In the genomic region with DNA sequence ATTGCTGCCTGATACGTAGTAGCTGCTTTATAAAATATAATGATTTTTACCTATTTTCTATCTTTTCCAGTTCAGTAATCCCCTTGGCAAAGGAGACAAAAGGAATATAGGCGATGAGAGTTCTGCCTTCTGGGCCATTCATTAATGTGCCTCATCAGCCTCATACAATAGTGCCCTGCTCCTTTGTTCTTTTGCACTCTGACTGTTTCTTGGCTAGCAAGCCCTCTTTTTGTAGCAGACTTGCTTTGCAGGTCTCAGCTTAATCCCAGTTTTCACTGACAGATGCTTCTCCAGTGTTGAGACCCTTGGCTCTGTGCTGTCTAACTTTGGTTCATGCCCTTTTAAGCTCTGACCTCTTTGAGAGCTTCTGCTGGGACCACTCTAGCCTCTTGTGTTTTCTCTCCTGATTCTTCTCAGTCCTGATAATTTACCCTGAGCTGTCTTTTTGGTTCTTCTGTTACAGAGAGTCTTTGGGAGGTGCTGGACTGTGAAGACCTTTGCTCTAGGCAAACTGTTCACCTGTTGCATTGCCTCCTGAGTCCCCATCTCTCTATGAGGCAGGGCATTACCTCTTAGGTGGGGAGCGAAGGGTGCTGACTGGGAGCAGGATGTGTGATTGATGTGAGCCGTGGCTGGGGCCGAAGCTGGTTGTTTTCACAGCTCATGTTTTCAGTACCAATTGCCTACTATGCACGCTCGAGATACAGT, we compare ENCODE assay signal across 24 cellular contexts. TPM values are rescaled to one million over a fixed set of nuclear protein-coding genes. Genes with fewer than 3 reads are reported as not detected.
"Had no signal": no experiment of that assay in that cellular context is flagged by ENCODE, and none has a peak within 500 bp of the region (broad histone marks: within the 10 kb centered on the region; RNA-seq: fewer than 3 reads in every experiment).

No MANE protein-coding gene starts in this region.

- H3K9me3 Mint-ChIP-seq: activated CD4-positive, alpha-beta memory T cell treated with anti-CD3 and anti-CD28 coated beads for 36 hours; activated naive CD4-positive, alpha-beta T cell treated with anti-CD3 and anti-CD28 coated beads, Interleukin-2, amount 10 ng/mL, durations not matched to agents 7 days and 5 days; activated naive CD8-positive, alpha-beta T cell treated with anti-CD3 and anti-CD28 coated beads, Interleukin-2, amount 50 U/mL, for 24 hours; activated T-cell treated with anti-CD3 and anti-CD28 coated beads, Interleukin-2, amount 50 U/mL, for 72 hours; natural killer cell; stimulated activated memory B cell treated with anti-CD40 and anti-IgM and Interleukin-4, amounts not matched to agents 10 μg/mL and 1 μg/mL and 100 μg/mL, for 72 hours had no signal

- H3K36me3 ChIP-seq: cardiac muscle cell, lower lobe of right lung, stomach, suprapubic skin, tibial nerve, uterus had no signal

- H3K4me1 ChIP-seq: parathyroid adenoma, tibial nerve, uterus had no signal

- H3K27ac ChIP-seq: cardiac muscle cell, lower lobe of right lung, parathyroid adenoma, suprapubic skin, tibial nerve, uterus had no signal

- H3K4me1 Mint-ChIP-seq: activated naive CD4-positive, alpha-beta T cell treated with anti-CD3 and anti-CD28 coated beads, Interleukin-2, amount 10 ng/mL, durations not matched to agents 7 days and 5 days; activated naive CD8-positive, alpha-beta T cell treated with anti-CD3 and anti-CD28 coated beads, Interleukin-2, amount 50 U/mL, for 24 hours; natural killer cell; stimulated activated memory B cell treated with anti-CD40 and anti-IgM and Interleukin-4, amounts not matched to agents 10 μg/mL and 1 μg/mL and 100 μg/mL, for 72 hours; T-helper 17 cell had no signal

- H3K27me3 ChIP-seq: stomach, suprapubic skin, tibial nerve, uterus had no signal

- H3K9me3 ChIP-seq: lower lobe of right lung, stomach, suprapubic skin, tibial nerve, uterus had no signal

- H3K9ac ChIP-seq: parathyroid adenoma had no signal

- H3K27ac Mint-ChIP-seq: activated CD4-positive, alpha-beta memory T cell treated with anti-CD3 and anti-CD28 coated beads for 36 hours; activated naive CD4-positive, alpha-beta T cell treated with anti-CD3 and anti-CD28 coated beads, Interleukin-2, amount 10 ng/mL, durations not matched to agents 7 days and 5 days; activated naive CD8-positive, alpha-beta T cell treated with anti-CD3 and anti-CD28 coated beads, Interleukin-2, amount 50 U/mL, for 24 hours; activated T-cell treated with anti-CD3 and anti-CD28 coated beads, Interleukin-2, amount 50 U/mL, for 72 hours; natural killer cell; stimulated activated memory B cell treated with anti-CD40 and anti-IgM and Interleukin-4, amounts not matched to agents 10 μg/mL and 1 μg/mL and 100 μg/mL, for 72 hours; T-helper 17 cell had no signal

- DNase-seq: activated CD4-positive, alpha-beta memory T cell treated with anti-CD3 and anti-CD28 coated beads for 36 hours; activated CD4-positive, alpha-beta T cell treated with anti-CD3 and anti-CD28 coated beads for 4 hours; activated CD4-positive, CD25-positive, alpha-beta regulatory T cell; activated effector memory CD4-positive, alpha-beta T cell treated with Interleukin-2 at 50 U/mL for 16 hours; activated naive CD4-positive, alpha-beta T cell treated with anti-CD3 and anti-CD28 coated beads, Interleukin-2, amount 10 ng/mL, durations not matched to agents 7 days and 5 days; activated naive CD8-positive, alpha-beta T cell treated with anti-CD3 and anti-CD28 coated beads, Interleukin-2, amount 50 U/mL, for 24 hours; activated T-cell treated with anti-CD3 and anti-CD28 coated beads, Interleukin-2, amount 50 U/mL, for 72 hours; cortex of kidney; foreskin fibroblast; left colon; lower lobe of right lung; natural killer cell; nucleus accumbens; small intestine; stimulated activated CD4-positive, alpha-beta T cell treated with anti-CD3 and anti-CD28 coated beads, Interleukin-2, amount 100 ng/mL, for 24 hours; stomach; T-helper 17 cell; uterus had no signal

- H3K4me3 Mint-ChIP-seq: activated CD4-positive, alpha-beta memory T cell treated with anti-CD3 and anti-CD28 coated beads for 36 hours; activated naive CD4-positive, alpha-beta T cell treated with anti-CD3 and anti-CD28 coated beads, Interleukin-2, amount 10 ng/mL, durations not matched to agents 7 days and 5 days; activated naive CD8-positive, alpha-beta T cell treated with anti-CD3 and anti-CD28 coated beads, Interleukin-2, amount 50 U/mL, for 24 hours; activated T-cell treated with anti-CD3 and anti-CD28 coated beads, Interleukin-2, amount 50 U/mL, for 72 hours; natural killer cell; stimulated activated memory B cell treated with anti-CD40 and anti-IgM and Interleukin-4, amounts not matched to agents 10 μg/mL and 1 μg/mL and 100 μg/mL, for 72 hours; T-helper 17 cell had no signal

- H3K4me3 ChIP-seq: cardiac muscle cell, lower lobe of right lung, stomach, suprapubic skin, tibial nerve, uterus had no signal

- H3K36me3 Mint-ChIP-seq: activated CD4-positive, alpha-beta memory T cell treated with anti-CD3 and anti-CD28 coated beads for 36 hours; activated naive CD4-positive, alpha-beta T cell treated with anti-CD3 and anti-CD28 coated beads, Interleukin-2, amount 10 ng/mL, durations not matched to agents 7 days and 5 days; natural killer cell; stimulated activated memory B cell treated with anti-CD40 and anti-IgM and Interleukin-4, amounts not matched to agents 10 μg/mL and 1 μg/mL and 100 μg/mL, for 72 hours had no signal

- H2AFZ ChIP-seq: parathyroid adenoma had no signal

- H3K79me2 ChIP-seq: parathyroid adenoma had no signal

- ATAC-seq: activated naive CD8-positive, alpha-beta T cell treated with anti-CD3 and anti-CD28 coated beads, Interleukin-2, amount 50 U/mL, for 24 hours; activated T-cell treated with anti-CD3 and anti-CD28 coated beads, Interleukin-2, amount 50 U/mL, for 72 hours; left colon; lower lobe of right lung; natural killer cell; sciatic nerve; stimulated activated memory B cell treated with anti-CD40 and anti-IgM and Interleukin-4, amounts not matched to agents 10 μg/mL and 1 μg/mL and 100 μg/mL, for 72 hours; T-helper 17 cell had no signal

RNA-seq across cellular contexts. Expression of gene HSD17B2, which starts 10.6 kb away (rescaled TPM):
- total RNA-seq: activated CD4-positive, alpha-beta memory T cell treated with anti-CD3 and anti-CD28 coated beads for 36 hours; activated T-cell treated with anti-CD3 and anti-CD28 coated beads, Interleukin-2, amount 50 U/mL, for 72 hours; cardiac muscle cell; natural killer cell; sciatic nerve; T-helper 17 cell; tibial nerve had no signal
